8 cellular contexts compared by ENCODE assay signal in genomic region chr2:20224716-20225293, GRCh38. TPM values are rescaled to one million over a fixed set of nuclear protein-coding genes. Genes with fewer than 3 reads are reported as not detected.
DNase-seq lines count a peak whose midpoint lies in the region; ATAC-seq, FAIRE-seq and TF ChIP-seq lines count a peak whose summit lies in the region.

Gene SDC1 (minus strand): TSS chr2:20225130. CDS start chr2:20224867, 263 bp downstream.

- H3K9me3 Mint-ChIP-seq in CD8-positive, alpha-beta T cell = no peaks in the 10 kb centered on the region
- H3K9me3 Mint-ChIP-seq in IgD-negative memory B cell (no peaks in the 10 kb centered on the region), WTC11 (no peaks in the 10 kb centered on the region)

- CTCF ChIA-PET in CD8-positive, alpha-beta T cell (lab: Charles Lee) = no interaction called here
- CTCF ChIA-PET in WTC11 (lab: Charles Lee) = interaction anchor here (0.8 to 5.6 kb wide), 36 partner anchors 8 to 418 kb away, joined by 3 to 59 read pairs (median 5); partner anchors contain the start of genes LAPTM4A, MATN3 and RHOB

- peak within 1 kb of the TSS; percentile 35 for H3K4me3 ChIP-seq in CD8-positive, alpha-beta T cell (ENCODE audit: low read depth, low read length)
- H3K4me3 ChIP-seq in neuronal stem cell (ENCODE audit: low read length in 2 of 2) = peak within 1 kb of the TSS; percentile 84 to 90

- peak within 1 kb of the TSS; percentile 93 for H3K23ac ChIP-seq in neuronal stem cell (ENCODE audit: low read depth, low read length, poor library complexity)

- ATAC-seq in CD8-positive, alpha-beta T cell = no peak
- peak; percentile 27 for ATAC-seq in GM19438 (IDR thresholded peaks at IDR 0.05; ENCODE audit: low read depth, unreplicated experiment)
- ATAC-seq in WTC11 = peak; percentile 34
- ATAC-seq in GM21367 (IDR thresholded peaks at IDR 0.05; ENCODE audit: unreplicated experiment) = no peak
- ATAC-seq in HG03196 (IDR thresholded peaks at IDR 0.05; ENCODE audit: unreplicated experiment) = no peak

- peak within 1 kb of the TSS; percentile 50 for H3K4me3 Mint-ChIP-seq in CD8-positive, alpha-beta T cell
- H3K4me3 Mint-ChIP-seq in IgD-negative memory B cell (peak within 1 kb of the TSS; percentile 68 to 87 (median 76)), WTC11 (peak within 1 kb of the TSS; percentile 67)

- peak within 1 kb of the TSS; percentile 97 for H3K9ac ChIP-seq in neuronal stem cell (ENCODE audit: low read depth, low read length, poor library complexity)

- H3K27me3 Mint-ChIP-seq in CD8-positive, alpha-beta T cell (ENCODE audit: low read depth) = peaks cover 43% of the 10 kb centered on the region
- H3K27me3 Mint-ChIP-seq in IgD-negative memory B cell = peaks cover 39% of the 10 kb centered on the region
- H3K27me3 Mint-ChIP-seq in WTC11 (ENCODE audit: low read depth) = peaks cover 17% of the 10 kb centered on the region

- H2BK5ac ChIP-seq in neuronal stem cell (ENCODE audit: low read length) = peak within 1 kb of the TSS; percentile 99

- no peaks in the 10 kb centered on the region for H3K4me1 ChIP-seq in CD8-positive, alpha-beta T cell (ENCODE audit: insufficient read depth, low read length)
- peaks cover 13 to 20% of the 10 kb centered on the region in 2 donors for H3K4me1 ChIP-seq in neuronal stem cell (ENCODE audit: control insufficient read depth in 2 of 2, insufficient read depth in 1 of 2, low read depth in 1 of 2, low read length in 2 of 2)

- no peak within 1 kb of the TSS for H3K27ac Mint-ChIP-seq in CD8-positive, alpha-beta T cell
- H3K27ac Mint-ChIP-seq in IgD-negative memory B cell (no peak within 1 kb of the TSS), WTC11 (peak within 1 kb of the TSS; percentile 95)

- peak within 1 kb of the TSS; percentile 98 for H2AFZ ChIP-seq in neuronal stem cell (ENCODE audit: low read length)

- POLR2A ChIA-PET in CD8-positive, alpha-beta T cell (lab: Charles Lee) = no interaction called here
- POLR2A ChIA-PET in WTC11 (lab: Charles Lee) = interaction anchor here (0.5 to 1.6 kb wide), 17 partner anchors 9 to 235 kb away, joined by 3 to 8 read pairs (median 3); partner anchors contain the start of genes RHOB and WDR35

- whole genome bisulfite sequencing in neuronal stem cell (ENCODE audit: extremely low coverage in 2 of 2, insufficient read length in 2 of 2, insufficient replicate concordance in 1 of 2), 2 donors = no CpG with 5 or more reads among the region's 65 CpGs

- no peaks in the 10 kb centered on the region for H3K4me1 Mint-ChIP-seq in CD8-positive, alpha-beta T cell (ENCODE audit: low read depth)
- peaks cover 0 to 6% (median 3%) of the 10 kb centered on the region in 3 donors for H3K4me1 Mint-ChIP-seq in IgD-negative memory B cell
- H3K4me1 Mint-ChIP-seq in WTC11 = peaks cover 35% of the 10 kb centered on the region

- H4K91ac ChIP-seq in neuronal stem cell (ENCODE audit: low read depth, low read length, poor library complexity) = peak within 1 kb of the TSS; percentile 61

- peak within 1 kb of the TSS; percentile 16 for H2BK12ac ChIP-seq in neuronal stem cell (ENCODE audit: low read length)

- no peaks in the 10 kb centered on the region for H3K36me3 ChIP-seq in CD8-positive, alpha-beta T cell (ENCODE audit: insufficient read depth, low read length)
- H3K36me3 ChIP-seq in neuronal stem cell (replicated peaks in 1 of 2; ENCODE audit: control insufficient read depth in 2 of 2, insufficient read depth in 2 of 2, low read length in 2 of 2) = peaks cover 3 to 27% of the 10 kb centered on the region in 2 donors

- no peak within 1 kb of the TSS for H3K4ac ChIP-seq in neuronal stem cell (ENCODE audit: low read length)

- peak within 1 kb of the TSS; percentile 90 for H2BK120ac ChIP-seq in neuronal stem cell (ENCODE audit: low read depth, low read length)

- peaks cover 18% of the 10 kb centered on the region for H3K79me1 ChIP-seq in neuronal stem cell (ENCODE audit: low read depth, low read length)

- peak within 1 kb of the TSS; percentile 85 for H3K4me2 ChIP-seq in neuronal stem cell (ENCODE audit: insufficient read depth, low read length, poor library complexity, severe bottlenecking)

- H3K14ac ChIP-seq in neuronal stem cell (ENCODE audit: low read length) = peak within 1 kb of the TSS; percentile 75

- no peak for FAIRE-seq in frontal cortex (lab: Jason Lieb, UNC)

- H3K27ac ChIP-seq in CD8-positive, alpha-beta T cell (ENCODE audit: low read depth, low read length) = no peak within 1 kb of the TSS
- H3K27ac ChIP-seq in neuronal stem cell (replicated peaks; ENCODE audit: low read length) = peak within 1 kb of the TSS; percentile 82

- H4K8ac ChIP-seq in neuronal stem cell (ENCODE audit: low read depth, low read length) = no peak within 1 kb of the TSS

- peak within 1 kb of the TSS; percentile 75 for H2BK15ac ChIP-seq in neuronal stem cell (ENCODE audit: low read length)

- no peak for DNase-seq in CD8-positive, alpha-beta T cell
- DNase-seq in WTC11 (ENCODE audit: low spot score) = peak; percentile 65
- peak; percentile 59 to 61 for DNase-seq in frontal cortex (ENCODE audit: low spot score in 2 of 2)
- peak; percentile 55 for DNase-seq in neuronal stem cell (ENCODE audit: low spot score)

- no peaks in the 10 kb centered on the region for H3K36me3 Mint-ChIP-seq in CD8-positive, alpha-beta T cell
- peaks cover 2% of the 10 kb centered on the region for H3K36me3 Mint-ChIP-seq in IgD-negative memory B cell
- H3K36me3 Mint-ChIP-seq in WTC11 = no peaks in the 10 kb centered on the region

- peaks cover 20% of the 10 kb centered on the region for H3K27me3 ChIP-seq in CD8-positive, alpha-beta T cell (ENCODE audit: insufficient read depth, low read length)
- H3K27me3 ChIP-seq in neuronal stem cell (ENCODE audit: control insufficient read depth in 3 of 3, insufficient read depth in 3 of 3, low read depth in 1 of 3, low read length in 3 of 3) = peaks cover 0 to 5% (median 0%) of the 10 kb centered on the region in 3 experiments

- intact Hi-C loops in CD8-positive, alpha-beta T cell (cut with DNase I, micrococcal nuclease) = no loop called here

- H3K18ac ChIP-seq in neuronal stem cell (ENCODE audit: low read length) = peak within 1 kb of the TSS; percentile 99

- no peaks in the 10 kb centered on the region for H3K9me3 ChIP-seq in CD8-positive, alpha-beta T cell (ENCODE audit: low read length)
- no peaks in the 10 kb centered on the region for H3K9me3 ChIP-seq in neuronal stem cell (replicated peaks in 1 of 2; ENCODE audit: control insufficient read depth in 2 of 2, insufficient read depth in 1 of 2, low read depth in 1 of 2, low read length in 2 of 2)

- TF ChIP-seq CTCF in CD8-positive, alpha-beta T cell (IDR thresholded peaks at IDR 0.05) = no peak
- TF ChIP-seq CTCF in WTC11 (IDR thresholded peaks at IDR 0.05) = no peak

- peak within 1 kb of the TSS; percentile 97 for H2AK5ac ChIP-seq in neuronal stem cell (ENCODE audit: low read depth, low read length)

TF ChIP-seq in WTC11, 78 proteins besides CTCF, POLR2A, EP300 and RAD21 (continues in another document):
- TF ChIP-seq TP53 (CRISPR knock-in tag; IDR thresholded peaks at IDR 0.05) = 0 out of 2 replicates have a peak, but pooled peaks have one; percentile 81
- no peak for TF ChIP-seq E2F1 (CRISPR knock-in tag; IDR thresholded peaks at IDR 0.05)
- TF ChIP-seq GRHL2 (CRISPR knock-in tag; IDR thresholded peaks at IDR 0.05; ENCODE audit: insufficient replicate concordance, severe bottlenecking) = no peak
- TF ChIP-seq ATF6 (CRISPR knock-in tag; IDR thresholded peaks at IDR 0.05) = no peak
- TF ChIP-seq RELA (CRISPR knock-in tag; IDR thresholded peaks at IDR 0.05; ENCODE audit: borderline replicate concordance) = no peak
- TF ChIP-seq GTF2I (CRISPR knock-in tag; conservative IDR thresholded peaks at IDR 0.05) = no peak
- TF ChIP-seq RORB (CRISPR knock-in tag; IDR thresholded peaks at IDR 0.05) = no peak
- TF ChIP-seq FOXK1 (CRISPR knock-in tag; IDR thresholded peaks at IDR 0.05) = peak; percentile 35; the same call in 1 of the 2 replicates
- TF ChIP-seq CREM (CRISPR knock-in tag; IDR thresholded peaks at IDR 0.05) = no peak
- peak; percentile 41; the same call in 1 of the 2 replicates for TF ChIP-seq IRF1 (CRISPR knock-in tag; IDR thresholded peaks at IDR 0.05)
- 0 out of 2 replicates have a peak, but pooled peaks have one; percentile 73 for TF ChIP-seq TCF7 (CRISPR knock-in tag; IDR thresholded peaks at IDR 0.05; ENCODE audit: low read depth)

RNA-seq across cellular contexts. Expression of gene SDC1, which starts in this region (rescaled TPM):
- not detected for total RNA-seq in CD8-positive, alpha-beta T cell
- polyA plus RNA-seq in IgD-negative memory B cell = 1.3 TPM
- total RNA-seq in WTC11 (2021) = 47.3 to 52.6 TPM (median 52.6 TPM) in 3 replicates
- 9.8 TPM for total RNA-seq in frontal cortex
- 45.3 TPM for polyA plus RNA-seq in neuronal stem cell (2013, experiment 1 of 2)
- polyA plus RNA-seq in neuronal stem cell (2013, experiment 2 of 2) = 48.1 TPM

Comparison
In these comparisons a context has a peak if more than half of its experiments do, and no peak if none do; other contexts are left out.
1. RNA of gene SDC1 (total RNA-seq): 47.3 to 52.6 TPM in WTC11 and 9.8 TPM in frontal cortex (single experiment); not detected in CD8-positive, alpha-beta T cell; every median in the first group is over 10 times any median in the second.
2. ATAC-seq: peak in GM19438 (single experiment) and WTC11 (single experiment); none in CD8-positive, alpha-beta T cell (single experiment), GM21367 (single experiment) and HG03196 (single experiment).
3. DNase-seq: peak in WTC11 (single experiment), frontal cortex (2 of 2) and neuronal stem cell (single experiment); none in CD8-positive, alpha-beta T cell (0 of 7).
4. Peak in every context shown above with its lines, with median percentiles within 50 percentile points of each other: H3K4me3 Mint-ChIP-seq.